26 cellular contexts compared by ENCODE assay signal in genomic region chr11:102166175-102166574, GRCh38. TPM values are rescaled to one million over a fixed set of nuclear protein-coding genes. Genes with fewer than 3 reads are reported as not detected.
"Had no signal": no experiment of that assay in that cellular context is flagged by ENCODE, and none has a peak within 500 bp of the region (broad histone marks: within the 10 kb centered on the region; RNA-seq: fewer than 3 reads in every experiment).

No MANE protein-coding gene starts in this region.

- H3K9me3 Mint-ChIP-seq: activated CD8-positive, alpha-beta T cell treated with anti-CD3 and anti-CD28 coated beads for 36 hours; activated naive CD4-positive, alpha-beta T cell treated with anti-CD3 and anti-CD28 coated beads, Interleukin-2, amount 10 ng/mL, durations not matched to agents 7 days and 5 days; naive thymus-derived CD8-positive, alpha-beta T cell; stimulated activated memory B cell treated with anti-CD40 and anti-IgM and Interleukin-4, amounts not matched to agents 10 μg/mL and 1 μg/mL and 100 μg/mL, for 72 hours had no signal

- H3K27ac Mint-ChIP-seq: activated CD8-positive, alpha-beta memory T cell treated with anti-CD3 and anti-CD28 coated beads, Interleukin-2, amount 10 ng/mL, durations not matched to agents 7 days and 5 days; activated CD8-positive, alpha-beta T cell treated with anti-CD3 and anti-CD28 coated beads for 36 hours; activated naive CD4-positive, alpha-beta T cell treated with anti-CD3 and anti-CD28 coated beads, Interleukin-2, amount 10 ng/mL, durations not matched to agents 7 days and 5 days; immature natural killer cell; naive thymus-derived CD8-positive, alpha-beta T cell; stimulated activated memory B cell treated with anti-CD40 and anti-IgM and Interleukin-4, amounts not matched to agents 10 μg/mL and 1 μg/mL and 100 μg/mL, for 72 hours; T-helper 17 cell had no signal

- H3K36me3 ChIP-seq: neutrophil, pancreas had no signal

- H3K27me3 Mint-ChIP-seq: activated naive CD4-positive, alpha-beta T cell treated with anti-CD3 and anti-CD28 coated beads, Interleukin-2, amount 10 ng/mL, durations not matched to agents 7 days and 5 days had no signal

- H3K4me1 ChIP-seq: body of pancreas, left lung, testis had no signal

- DNase-seq: activated CD4-positive, alpha-beta T cell treated with anti-CD3 and anti-CD28 coated beads for 4 hours; activated CD4-positive, CD25-positive, alpha-beta regulatory T cell; activated CD8-positive, alpha-beta memory T cell treated with anti-CD3 and anti-CD28 coated beads, Interleukin-2, amount 10 ng/mL, durations not matched to agents 7 days and 5 days; activated CD8-positive, alpha-beta T cell treated with anti-CD3 and anti-CD28 coated beads for 36 hours; activated effector memory CD4-positive, alpha-beta T cell treated with anti-CD3 and anti-CD28 coated beads, Interleukin-2, amount 50 U/mL, for 16 hours; activated naive CD4-positive, alpha-beta T cell treated with anti-CD3 and anti-CD28 coated beads, Interleukin-2, amount 10 ng/mL, durations not matched to agents 7 days and 5 days; activated T-cell treated with anti-CD3 and anti-CD28 coated beads for 4 hours; body of pancreas; effector CD4-positive, alpha-beta T cell; erythroblast; foreskin melanocyte; immature natural killer cell; kidney glomerular epithelial cell; left lung; naive thymus-derived CD8-positive, alpha-beta T cell; pancreas; psoas muscle; right cardiac atrium; stimulated activated CD4-positive, alpha-beta T cell treated with anti-CD3 and anti-CD28 coated beads, Interleukin-15, amount 100 ng/mL, for 24 hours; SW 1271; T-helper 17 cell; testis; upper lobe of left lung had no signal

- H3K4me3 Mint-ChIP-seq: activated CD8-positive, alpha-beta memory T cell treated with anti-CD3 and anti-CD28 coated beads, Interleukin-2, amount 10 ng/mL, durations not matched to agents 7 days and 5 days; activated CD8-positive, alpha-beta T cell treated with anti-CD3 and anti-CD28 coated beads for 36 hours; activated naive CD4-positive, alpha-beta T cell treated with anti-CD3 and anti-CD28 coated beads, Interleukin-2, amount 10 ng/mL, durations not matched to agents 7 days and 5 days; immature natural killer cell; naive thymus-derived CD8-positive, alpha-beta T cell; stimulated activated memory B cell treated with anti-CD40 and anti-IgM and Interleukin-4, amounts not matched to agents 10 μg/mL and 1 μg/mL and 100 μg/mL, for 72 hours; T-helper 17 cell had no signal

- H3K4me1 Mint-ChIP-seq: activated CD8-positive, alpha-beta memory T cell treated with anti-CD3 and anti-CD28 coated beads, Interleukin-2, amount 10 ng/mL, durations not matched to agents 7 days and 5 days; activated naive CD4-positive, alpha-beta T cell treated with anti-CD3 and anti-CD28 coated beads, Interleukin-2, amount 10 ng/mL, durations not matched to agents 7 days and 5 days; immature natural killer cell; stimulated activated memory B cell treated with anti-CD40 and anti-IgM and Interleukin-4, amounts not matched to agents 10 μg/mL and 1 μg/mL and 100 μg/mL, for 72 hours; T-helper 17 cell had no signal

- FAIRE-seq: pancreas had no signal

- H3K27me3 ChIP-seq: body of pancreas, left lung, neutrophil, pancreas, testis, upper lobe of left lung had no signal

- H3K36me3 Mint-ChIP-seq: activated CD8-positive, alpha-beta memory T cell treated with anti-CD3 and anti-CD28 coated beads, Interleukin-2, amount 10 ng/mL, durations not matched to agents 7 days and 5 days; activated naive CD4-positive, alpha-beta T cell treated with anti-CD3 and anti-CD28 coated beads, Interleukin-2, amount 10 ng/mL, durations not matched to agents 7 days and 5 days; immature natural killer cell; naive thymus-derived CD8-positive, alpha-beta T cell; stimulated activated memory B cell treated with anti-CD40 and anti-IgM and Interleukin-4, amounts not matched to agents 10 μg/mL and 1 μg/mL and 100 μg/mL, for 72 hours had no signal

- H3K4me3 ChIP-seq: body of pancreas, left lung, lung, pancreas, psoas muscle, testis, upper lobe of left lung had no signal

- H3K27ac ChIP-seq: body of pancreas, left lung, neutrophil, pancreas, psoas muscle, testis, upper lobe of left lung had no signal

- H3K9me3 ChIP-seq: body of pancreas, left lung, neutrophil, pancreas, psoas muscle, testis, upper lobe of left lung had no signal

RNA-seq across cellular contexts. Expression of gene YAP1, which starts 55.9 kb away (rescaled TPM):
- total RNA-seq: activated CD8-positive, alpha-beta T cell treated with anti-CD3 and anti-CD28 coated beads for 36 hours; naive thymus-derived CD8-positive, alpha-beta T cell had no signal
